Comparison of ENCODE assay signal across 9 cellular contexts in genomic region chr14:38197001-38197760, GRCh38. TPM values are rescaled to one million over a fixed set of nuclear protein-coding genes. Genes with fewer than 3 reads are reported as not detected.
DNase-seq lines count a peak whose midpoint lies in the region; ATAC-seq and TF ChIP-seq lines count a peak whose summit lies in the region.
"Had no signal": no experiment of that assay in that cellular context is flagged by ENCODE, and none has a peak within 500 bp of the region (broad histone marks: within the 10 kb centered on the region; RNA-seq: fewer than 3 reads in every experiment).

No MANE protein-coding gene starts in this region.

- no peaks in the 10 kb centered on the region for H3K9me3 ChIP-seq in heart left ventricle
- H3K9me3 ChIP-seq in RWPE2 (ENCODE audit: severe bottlenecking) = no peaks in the 10 kb centered on the region
- H3K9me3 ChIP-seq in iPS-15b (ENCODE audit: control insufficient read depth, insufficient read depth, low read length) = no peaks in the 10 kb centered on the region

- no peaks in the 10 kb centered on the region for H3K9me3 Mint-ChIP-seq in type B pancreatic cell
- H3K9me3 Mint-ChIP-seq: activated B cell treated with CpG ODN at 0.5 μM for 24 hours had no signal

- no peaks in the 10 kb centered on the region for H3K27me3 ChIP-seq in heart left ventricle
- no peaks in the 10 kb centered on the region for H3K27me3 ChIP-seq in RWPE2 (ENCODE audit: insufficient read depth, poor library complexity, severe bottlenecking)
- H3K27me3 ChIP-seq in iPS-15b (ENCODE audit: control insufficient read depth, insufficient read depth, low read length) = no peaks in the 10 kb centered on the region

- no peak overlapping the region for H3K27ac Mint-ChIP-seq in type B pancreatic cell
- H3K27ac Mint-ChIP-seq: activated B cell treated with CpG ODN at 0.5 μM for 24 hours had no signal

- intact Hi-C loops in heart left ventricle (cut with DNase I) (no loop called here), Right ventricle myocardium inferior (cut with DNase I) (no loop called here)

- DNase-seq in heart left ventricle (no peak), Right ventricle myocardium inferior (ENCODE audit: missing footprints) (no peak), RWPE2 (ENCODE audit: low spot score) (no peak), type B pancreatic cell (ENCODE audit: extremely low spot score, unreplicated experiment) (no peak), pons (ENCODE audit: low spot score) (no peak), medulla oblongata (ENCODE audit: extremely low spot score) (no peak)
- no peak for DNase-seq in activated T-cell treated with anti-CD3 and anti-CD28 coated beads, Interleukin-2, amount 50 U/mL, for 48 hours
- DNase-seq: activated B cell treated with CpG ODN at 0.5 μM for 24 hours had no signal

- peaks cover 39% of the 10 kb centered on the region for H3K27me3 Mint-ChIP-seq in type B pancreatic cell
- H3K27me3 Mint-ChIP-seq: activated B cell treated with CpG ODN at 0.5 μM for 24 hours had no signal

- H3K4me3 ChIP-seq in heart left ventricle (no peak overlapping the region), RWPE2 (ENCODE audit: severe bottlenecking) (no peak overlapping the region), iPS-15b (ENCODE audit: low read depth, low read length) (no peak overlapping the region)

- TF ChIP-seq CTCF in heart left ventricle (IDR thresholded peaks at IDR 0.05) = peak; percentile 43 to 70 (median 57)
- TF ChIP-seq CTCF in RWPE2 (IDR thresholded peaks at IDR 0.05; ENCODE audit: poor library complexity, severe bottlenecking) = peak; percentile 91
- peak; percentile 83 for TF ChIP-seq CTCF in type B pancreatic cell (conservative IDR thresholded peaks at IDR 0.05)

- H3K9ac ChIP-seq in iPS-15b (ENCODE audit: low read depth, low read length) = peak overlapping the region; percentile 18

- H3K36me3 Mint-ChIP-seq in type B pancreatic cell = peaks cover 3% of the 10 kb centered on the region

- H3K36me3 ChIP-seq in heart left ventricle (no peaks in the 10 kb centered on the region), RWPE2 (ENCODE audit: low read depth) (no peaks in the 10 kb centered on the region), iPS-15b (ENCODE audit: control insufficient read depth, insufficient read depth, low read length) (peaks cover 22% of the 10 kb centered on the region)

- no peaks in the 10 kb centered on the region for H3K4me1 Mint-ChIP-seq in type B pancreatic cell (ENCODE audit: unreplicated experiment)
- H3K4me1 Mint-ChIP-seq: activated B cell treated with CpG ODN at 0.5 μM for 24 hours had no signal

- no peak overlapping the region for H3K4me3 Mint-ChIP-seq in type B pancreatic cell
- H3K4me3 Mint-ChIP-seq: activated B cell treated with CpG ODN at 0.5 μM for 24 hours had no signal

- no peak for TF ChIP-seq POLR2A in heart left ventricle (IDR thresholded peaks at IDR 0.05)

- H3K4me1 ChIP-seq in heart left ventricle (no peaks in the 10 kb centered on the region), RWPE2 (ENCODE audit: insufficient read depth, poor library complexity, severe bottlenecking) (peaks cover 20% of the 10 kb centered on the region), iPS-15b (ENCODE audit: control insufficient read depth, insufficient read depth, low read length) (peaks cover 9% of the 10 kb centered on the region)

- H3K27ac ChIP-seq in heart left ventricle (no peak overlapping the region), RWPE2 (ENCODE audit: poor library complexity, severe bottlenecking) (no peak overlapping the region)

- no peak for ATAC-seq in heart left ventricle
- ATAC-seq in Right ventricle myocardium inferior = no peak
- ATAC-seq in RWPE2 (ENCODE audit: low read depth) = no peak

RNA-seq across cellular contexts. Expression of gene SSTR1, which starts 10.5 kb away (rescaled TPM):
- total RNA-seq in heart left ventricle = 1 to 10 TPM in 2 of 9 donors, under 1 TPM in 7; 0.12 to 2.6 (median 0.69) TPM
- under 1 TPM; 0.23 to 0.44 TPM for polyA plus RNA-seq in heart left ventricle
- total RNA-seq in Right ventricle myocardium inferior = 0.51 TPM
- total RNA-seq in type B pancreatic cell (ENCODE audit: low replicate concordance) = 11.0 and 31.8 TPM in 2 replicates
- total RNA-seq: activated B cell treated with CpG ODN at 0.5 μM for 24 hours had no signal

RNA-seq across cellular contexts. Expression of gene CLEC14A, which starts 58.7 kb away (rescaled TPM):
- total RNA-seq in heart left ventricle (10 to 100 TPM; 23.6 to 59.9 (median 31.3) TPM), Right ventricle myocardium inferior (32.0 TPM), type B pancreatic cell (ENCODE audit: low replicate concordance) (0.34 and 0.62 TPM in 2 replicates)
- polyA plus RNA-seq in heart left ventricle = 10 to 100 TPM; 20.6 to 61.7 TPM
- total RNA-seq: activated B cell treated with CpG ODN at 0.5 μM for 24 hours had no signal

Comparison
In these comparisons a context has a peak if more than half of its experiments do, and no peak if none do; other contexts are left out.
1. RNA of gene CLEC14A, which starts 58.7 kb away (total RNA-seq): 32.0 TPM in Right ventricle myocardium inferior (single experiment) and 23.6 to 59.9 TPM in heart left ventricle; 0.34 to 0.62 TPM in type B pancreatic cell; every median in the first group is over 10 times any median in the second.
2. Peak in every context shown above with its lines, with median percentiles within 50 percentile points of each other: CTCF ChIP-seq.